In the genomic region with DNA sequence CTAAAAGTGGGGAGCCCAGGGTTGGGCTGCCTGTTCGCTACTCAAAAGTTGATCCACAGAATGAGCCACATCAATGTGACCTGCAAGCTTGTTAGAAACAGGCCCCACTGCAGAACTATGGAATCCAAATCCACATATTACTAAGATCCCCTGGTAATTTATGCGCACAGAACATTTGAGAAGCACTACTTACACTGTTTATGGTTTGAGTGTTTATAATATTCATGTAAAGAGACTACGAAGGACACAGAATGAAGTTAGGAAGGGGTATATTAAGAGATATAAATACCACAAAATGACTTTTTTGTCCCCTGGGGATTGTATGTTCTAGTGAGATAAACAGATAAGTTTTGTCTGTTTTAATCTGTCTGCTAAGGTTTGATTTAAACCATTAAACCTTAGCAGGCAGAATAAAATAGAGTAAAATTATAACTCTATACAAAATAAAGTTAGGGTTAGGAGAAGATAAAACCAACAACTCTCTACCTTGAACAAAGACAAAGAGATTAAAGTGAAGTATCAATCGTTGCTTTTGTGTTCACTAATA, we compare ENCODE assay signal across 30 cellular contexts.
"Had no signal": no experiment of that assay in that cellular context is flagged by ENCODE, and none has a peak within 500 bp of the region (broad histone marks: within the 10 kb centered on the region; RNA-seq: fewer than 3 reads in every experiment).

No MANE protein-coding gene starts in this region.

- H3K4me2 ChIP-seq: hepatocyte had no signal

- H3K79me2 ChIP-seq: hepatocyte had no signal

- H3K4me3 ChIP-seq: ascending aorta, breast epithelium, cardiac muscle cell, colonic mucosa, esophagus squamous epithelium, gastroesophageal sphincter, heart right ventricle, hepatocyte had no signal

- H3K27me3 ChIP-seq: ascending aorta, breast epithelium, cardiac muscle cell, colonic mucosa, esophagus squamous epithelium, gastroesophageal sphincter, heart right ventricle, hepatocyte had no signal

- ATAC-seq: activated CD8-positive, alpha-beta memory T cell treated with anti-CD3 and anti-CD28 coated beads, Interleukin-2, amount 10 ng/mL, durations not matched to agents 7 days and 5 days; activated CD8-positive, alpha-beta T cell treated with anti-CD3 and anti-CD28 coated beads for 36 hours; activated naive CD4-positive, alpha-beta T cell treated with anti-CD3 and anti-CD28 coated beads, Interleukin-2, amount 50 U/mL, for 72 hours; activated T-cell treated with anti-CD3 and anti-CD28 coated beads, Interleukin-2, amount 50 U/mL, for 72 hours; gastroesophageal sphincter; heart right ventricle; T-helper 17 cell had no signal

- H3K36me3 ChIP-seq: ascending aorta, breast epithelium, cardiac muscle cell, colonic mucosa, esophagus squamous epithelium, gastroesophageal sphincter, heart right ventricle had no signal

- DNase-seq: activated CD4-positive, alpha-beta T cell treated with anti-CD3 and anti-CD28 coated beads for 48 hours; activated CD4-positive, alpha-beta T cell treated with anti-CD3 and anti-CD28 coated beads, Interleukin-2, amount 50 U/mL, for 1 hour; activated CD4-positive, alpha-beta T cell treated with anti-CD3 and anti-CD28 coated beads, Interleukin-2, amount 50 U/mL, for 48 hours; activated CD4-positive, CD25-positive, alpha-beta regulatory T cell; activated CD4-positive, CD25-positive, alpha-beta regulatory T cell treated with anti-CD3 and anti-CD28 coated beads, Interleukin-2, amount 50 U/mL, for 72 hours; activated CD8-positive, alpha-beta memory T cell treated with anti-CD3 and anti-CD28 coated beads, Interleukin-2, amount 10 ng/mL, durations not matched to agents 7 days and 5 days; activated CD8-positive, alpha-beta memory T cell treated with anti-CD3 and anti-CD28 coated beads, Interleukin-2, amount 50 U/mL, for 4 hours; activated CD8-positive, alpha-beta T cell treated with anti-CD3 and anti-CD28 coated beads for 36 hours; activated gamma-delta T cell; activated naive CD4-positive, alpha-beta T cell; activated naive CD4-positive, alpha-beta T cell treated with anti-CD3 and anti-CD28 coated beads, Interleukin-2, amount 10 ng/mL, durations not matched to agents 7 days and 5 days; activated naive CD8-positive, alpha-beta T cell treated with anti-CD3 and anti-CD28 coated beads, Interleukin-2, amount 10 ng/mL, durations not matched to agents 7 days and 5 days; activated T-cell treated with anti-CD3 and anti-CD28 coated beads, Interleukin-2, amount 50 U/mL, for 1 hour; activated T-cell treated with anti-CD3 and anti-CD28 coated beads, Interleukin-2, amount 50 U/mL, for 72 hours; central memory CD4-positive, alpha-beta T cell; cerebellar nuclear complex; colonic mucosa; effector CD8-positive, alpha-beta T cell; esophagus squamous epithelium; foreskin melanocyte; heart right ventricle; T-helper 17 cell; T1000 had no signal

- H3K4me1 ChIP-seq: ascending aorta, breast epithelium, colonic mucosa, gastroesophageal sphincter, heart right ventricle had no signal

- H3K27ac ChIP-seq: ascending aorta, breast epithelium, cardiac muscle cell, colonic mucosa, epithelial cell of prostate, esophagus squamous epithelium, gastroesophageal sphincter, heart right ventricle, hepatocyte had no signal

- H3K9me3 ChIP-seq: ascending aorta, breast epithelium, colonic mucosa, esophagus squamous epithelium, gastroesophageal sphincter had no signal

- H2AFZ ChIP-seq: hepatocyte had no signal
